Comparison of ENCODE assay signal across 10 cellular contexts in genomic region chr5:58259685-58260152, GRCh38.
DNase-seq lines count a peak whose midpoint lies in the region; ATAC-seq and TF ChIP-seq lines count a peak whose summit lies in the region.
"Had no signal": no experiment of that assay in that cellular context is flagged by ENCODE, and none has a peak within 500 bp of the region (broad histone marks: within the 10 kb centered on the region; RNA-seq: fewer than 3 reads in every experiment).

No MANE protein-coding gene starts in this region.

- ATAC-seq in Panc1 (peak; percentile 96), esophagus mucosa (peak; percentile 80), HG02610 (IDR thresholded peaks at IDR 0.05; ENCODE audit: unreplicated experiment) (no peak)

- BruUV-seq in Panc1 (replicated peaks; lab: Mats Ljungman, UMichigan), result no TSS peak

- DNase-seq in ELF-1 (ENCODE audit: low read depth, low spot score) (peak; percentile 59), Panc1 (ENCODE audit: low read depth, low spot score) (peak; percentile 76), osteocyte (ENCODE audit: extremely low spot score, unreplicated experiment) (no peak), GDM1 (lab: John Stamatoyannopoulos, UW) (no peak), DMS153 treated with DMSO at 0.1 percent for 48 hours (lab: John Stamatoyannopoulos, UW; ENCODE audit: unreplicated experiment) (no peak), NCI-H82 treated with DMSO at 0.1 percent for 48 hours (lab: John Stamatoyannopoulos, UW; ENCODE audit: unreplicated experiment) (no peak)
- DNase-seq: NCI-H446 treated with DMSO at 0.1 percent for 48 hours had no signal

- H3K36me3 ChIP-seq in Panc1 (ENCODE audit: control insufficient read depth, insufficient read depth, low read length), result no peaks in the 10 kb centered on the region
- H3K36me3 ChIP-seq: right atrium auricular region had no signal

- POLR2A ChIA-PET in Panc1 (lab: Charles Lee), result interaction anchor here (0.6 kb wide), 1 partner anchor 133 kb away, joined by 3 read pairs; no protein-coding TSS in a partner anchor

- H3K4me3 ChIP-seq in Panc1 (ENCODE audit: low read depth in 2 of 2, low read length in 2 of 2), result peak overlapping the region; percentile 11 to 38; a peak in 3 of 4 replicates
- H3K4me3 ChIP-seq: right atrium auricular region had no signal

- no peaks in the 10 kb centered on the region for H3K9me3 ChIP-seq in Panc1 (ENCODE audit: control insufficient read depth, insufficient read depth, low read depth, low read length)
- H3K9me3 ChIP-seq: right atrium auricular region had no signal

- H3K27me3 Mint-ChIP-seq in osteocyte (ENCODE audit: unreplicated experiment), result peaks cover 2% of the 10 kb centered on the region

- CTCF ChIA-PET in Panc1 (lab: Charles Lee), result interaction anchor here (0.5 kb wide), 1 partner anchor 104 kb away, joined by 4 read pairs; no protein-coding TSS in a partner anchor

- in situ Hi-C loops in Panc1 (cut with HindIII; ENCODE audit: low pct_unique_long_range_greater_than_20kb, low sequenced_read_pairs), result no loop called here

- H3K4me1 ChIP-seq in Panc1 (ENCODE audit: control insufficient read depth, insufficient read depth, low read length), result peaks cover 18% of the 10 kb centered on the region

- H3K27ac Mint-ChIP-seq in osteocyte (ENCODE audit: unreplicated experiment), result peak overlapping the region; percentile 66

- peak overlapping the region; percentile 8 for H3K4me3 Mint-ChIP-seq in osteocyte (ENCODE audit: unreplicated experiment)

- intact Hi-C loops in Panc1 (cut with micrococcal nuclease; ENCODE audit: unreplicated experiment), result loop anchor here (10.0 kb wide), 1 partner anchor 195 kb away; no protein-coding TSS in a partner anchor

- H3K27me3 ChIP-seq in Panc1 (ENCODE audit: control insufficient read depth, insufficient read depth, low read length), result no peaks in the 10 kb centered on the region
- H3K27me3 ChIP-seq: right atrium auricular region had no signal

- no peaks in the 10 kb centered on the region for H3K36me3 Mint-ChIP-seq in osteocyte (ENCODE audit: unreplicated experiment)

- H3K27ac ChIP-seq in Panc1 (ENCODE audit: low read length), result peak overlapping the region; percentile 94
- H3K27ac ChIP-seq: right atrium auricular region had no signal

- H3K4me1 Mint-ChIP-seq in osteocyte (ENCODE audit: unreplicated experiment), result peaks cover 15% of the 10 kb centered on the region

- no peak for TF ChIP-seq CTCF in Panc1 (IDR thresholded peaks at IDR 0.05)
- TF ChIP-seq CTCF in osteocyte (IDR thresholded peaks at IDR 0.05), result no peak

- H3K9me3 Mint-ChIP-seq in osteocyte (ENCODE audit: unreplicated experiment), result no peaks in the 10 kb centered on the region

Comparison
In these comparisons a context has a peak if more than half of its experiments do, and no peak if none do; other contexts are left out.
1. DNase-seq: peak in ELF-1 (single experiment) and Panc1 (single experiment); none in osteocyte (single experiment), GDM1 (single experiment), DMS153 treated with DMSO at 0.1 percent for 48 hours (single experiment) and NCI-H82 treated with DMSO at 0.1 percent for 48 hours (single experiment).